ENCODE assay signal across 8 cellular contexts in genomic region chr17:13016881-13017622, GRCh38. TPM values are rescaled to one million over a fixed set of nuclear protein-coding genes. Genes with fewer than 3 reads are reported as not detected.
DNase-seq lines count a peak whose midpoint lies in the region; ATAC-seq and TF ChIP-seq lines count a peak whose summit lies in the region.

No MANE protein-coding gene starts in this region.

- DNase-seq in GM12865 (ENCODE audit: low read depth) (peak; percentile 15), HCT116 (ENCODE audit: low read depth, low spot score) (no peak), NT2/D1 (ENCODE audit: low read depth, low spot score) (no peak), NCI-H510A treated with DMSO at 0.1 percent for 48 hours (lab: John Stamatoyannopoulos, UW) (no peak), GM19238 (ENCODE audit: insufficient read length, low spot score) (no peak), sciatic nerve (ENCODE audit: low spot score) (no peak)
- DNase-seq in effector memory CD4-positive, alpha-beta T cell = no peak

- no peak for TF ChIP-seq POLR2A in HCT116 (IDR thresholded peaks at IDR 0.05; ENCODE audit: borderline replicate concordance, extremely low read depth, insufficient read depth, insufficient read length)

- H3K36me3 ChIP-seq in HCT116 (ENCODE audit: control insufficient read depth in 1 of 2, insufficient read depth in 2 of 2, low read length in 2 of 2) = peaks cover 38 to 43% of the 10 kb centered on the region in 2 experiments
- peaks cover 48% of the 10 kb centered on the region for H3K36me3 ChIP-seq in NT2/D1 (ENCODE audit: insufficient read depth, insufficient read length, low read length)
- H3K36me3 ChIP-seq in effector memory CD4-positive, alpha-beta T cell (ENCODE audit: control insufficient read depth, insufficient read depth, low read length) = peaks cover 34% of the 10 kb centered on the region
- H3K36me3 ChIP-seq in muscle layer of duodenum (ENCODE audit: control insufficient read depth in 1 of 2, insufficient read depth in 2 of 2, low read length in 2 of 2) = peaks cover 36 to 43% of the 10 kb centered on the region in 2 donors

- peak overlapping the region; percentile 71 for H3K4me2 ChIP-seq in HCT116 (ENCODE audit: low read length)

- BruUV-seq in HCT116 (replicated peaks; lab: Mats Ljungman, UMichigan) = no TSS peak

- intact Hi-C loops in HCT116 (cut with micrococcal nuclease) (no loop called here), sciatic nerve (cut with DNase I) (no loop called here)

- ATAC-seq in HCT116 = peak; percentile 26
- no peak for ATAC-seq in sciatic nerve

- no peak overlapping the region for H2AFZ ChIP-seq in HCT116 (ENCODE audit: low read depth, low read length, poor library complexity, severe bottlenecking)

- peaks cover 44% of the 10 kb centered on the region for H3K79me2 ChIP-seq in HCT116 (ENCODE audit: insufficient read depth, low read length)

- H3K27me3 ChIP-seq in HCT116 (ENCODE audit: insufficient read depth, low read length) (no peaks in the 10 kb centered on the region), NT2/D1 (ENCODE audit: insufficient read depth, insufficient read length) (no peaks in the 10 kb centered on the region), muscle layer of duodenum (ENCODE audit: low read depth, low read length) (no peaks in the 10 kb centered on the region)
- no peaks in the 10 kb centered on the region for H3K27me3 ChIP-seq in effector memory CD4-positive, alpha-beta T cell (replicated peaks; ENCODE audit: control insufficient read depth, insufficient read depth, low read length, poor library complexity, severe bottlenecking)

- RAD21 ChIA-PET in HCT116 (lab: Charles Lee; ENCODE audit: low non-redundant PET in 1 of 2, low total read pairs in 2 of 2, uncharacterized antibody in 2 of 2, unreplicated experiment in 2 of 2) = no interaction called here

- H3K4me3 ChIP-seq in GM12865 (ENCODE audit: low read depth, low read length) (peak overlapping the region; percentile 68), HCT116 (replicated peaks in 1 of 2; ENCODE audit: low read depth in 1 of 2, low read length in 2 of 2) (peak overlapping the region; percentile 96 to 97), NT2/D1 (ENCODE audit: insufficient read length, low read depth) (peak overlapping the region; percentile 91), muscle layer of duodenum (ENCODE audit: low read depth in 1 of 2, low read length in 2 of 2) (peak overlapping the region; percentile 89 to 98)
- H3K4me3 ChIP-seq in effector memory CD4-positive, alpha-beta T cell (ENCODE audit: insufficient read depth, low read depth, low read length, poor library complexity, severe bottlenecking) = peak overlapping the region; percentile 90

- H3K9me3 ChIP-seq in HCT116 (ENCODE audit: control insufficient read depth in 1 of 2, insufficient read depth in 1 of 2, low read depth in 1 of 2, low read length in 2 of 2) (no peaks in the 10 kb centered on the region), NT2/D1 (ENCODE audit: insufficient read depth, low read length) (no peaks in the 10 kb centered on the region), muscle layer of duodenum (ENCODE audit: control insufficient read depth in 1 of 2, low read length in 2 of 2) (no peaks in the 10 kb centered on the region)
- no peaks in the 10 kb centered on the region for H3K9me3 ChIP-seq in effector memory CD4-positive, alpha-beta T cell (ENCODE audit: control insufficient read depth, low read length)

- H3K4me1 ChIP-seq in HCT116 (ENCODE audit: control insufficient read depth in 1 of 2, insufficient read depth in 2 of 2, low read length in 2 of 2) (peaks cover 4 to 10% of the 10 kb centered on the region in 2 experiments; a peak in 3 of 4 replicates), NT2/D1 (ENCODE audit: insufficient read depth, insufficient read length) (no peaks in the 10 kb centered on the region), muscle layer of duodenum (ENCODE audit: control insufficient read depth in 1 of 2, insufficient read depth in 2 of 2, low read length in 2 of 2) (peaks cover 0 to 12% of the 10 kb centered on the region in 2 donors)
- H3K4me1 ChIP-seq in effector memory CD4-positive, alpha-beta T cell (ENCODE audit: control insufficient read depth, insufficient read depth, low read length, poor library complexity, severe bottlenecking) = peaks cover 7% of the 10 kb centered on the region

- POLR2A ChIA-PET in HCT116 (lab: Charles Lee) = interaction anchor here (0.9 to 1.5 kb wide), 4 partner anchors 8 to 268 kb away, joined by 3 to 13 read pairs (median 6); no protein-coding TSS in a partner anchor

- CTCF ChIA-PET in HCT116 (lab: Charles Lee) = interaction anchor here (1.1 to 2.9 kb wide), 3 partner anchors 12 to 471 kb away, joined by 3 to 46 read pairs (median 4); no protein-coding TSS in a partner anchor

- no peaks in the 10 kb centered on the region; the same call in 1 of the 2 replicates for H4K20me1 ChIP-seq in HCT116 (ENCODE audit: insufficient read depth)

- peak overlapping the region; percentile 99 for H3K27ac ChIP-seq in HCT116 (ENCODE audit: low read depth, low read length)
- H3K27ac ChIP-seq in effector memory CD4-positive, alpha-beta T cell (ENCODE audit: insufficient read depth, low read length, poor library complexity, severe bottlenecking) = peak overlapping the region; percentile 65
- H3K27ac ChIP-seq in muscle layer of duodenum (ENCODE audit: low read length) = peak overlapping the region; percentile 70

- H3K9ac ChIP-seq in HCT116 (ENCODE audit: low read length) = peak overlapping the region; percentile 97
- H3K9ac ChIP-seq in NT2/D1 (ENCODE audit: insufficient read length, low read depth) = peak overlapping the region; percentile 93

- no peak for TF ChIP-seq RAD21 in HCT116 (IDR thresholded peaks at IDR 0.05; ENCODE audit: low read depth)

- no peaks in the 10 kb centered on the region for H3K9me2 ChIP-seq in HCT116 (ENCODE audit: insufficient read depth)

- TF ChIP-seq CTCF in GM12865 (IDR thresholded peaks at IDR 0.05; ENCODE audit: insufficient read depth, low read depth, low read length, missing control alignments) (no peak), HCT116 (IDR thresholded peaks at IDR 0.05 in 2 of 3, conservative IDR thresholded peaks at IDR 0.05 in 1 of 3; ENCODE audit: borderline replicate concordance in 1 of 3, insufficient read depth in 1 of 3, low read depth in 2 of 3, low read length in 2 of 3) (no peak)

TF ChIP-seq in HCT116, 20 proteins besides CTCF, POLR2A, EP300 and RAD21:
- TF ChIP-seq ELF1 (IDR thresholded peaks at IDR 0.05; ENCODE audit: borderline replicate concordance, low read depth) (no peak), CBX3 (IDR thresholded peaks at IDR 0.05; ENCODE audit: low read depth) (no peak), TCF7L2 (IDR thresholded peaks at IDR 0.05; ENCODE audit: borderline replicate concordance, extremely low read depth, insufficient read depth, insufficient read length) (no peak), ZBTB33 (IDR thresholded peaks at IDR 0.05; ENCODE audit: extremely low read depth, insufficient replicate concordance, low read length) (no peak), REST (IDR thresholded peaks at IDR 0.05; ENCODE audit: low read depth) (no peak), EGR1 (IDR thresholded peaks at IDR 0.05; ENCODE audit: low read depth) (no peak)

RNA-seq across cellular contexts. Expression of gene ELAC2, which starts 0.8 kb away (rescaled TPM):
- 84.5 TPM for total RNA-seq in HCT116 (2021; ENCODE audit: unreplicated experiment)
- polyA plus RNA-seq in HCT116 (2012) = 62.1 and 64.6 TPM in 2 replicates
- 51.4 TPM for total RNA-seq in sciatic nerve
